Comparison of ENCODE assay signal across 13 cellular contexts in genomic region chr9:12777149-12778010, GRCh38. TPM values are rescaled to one million over a fixed set of nuclear protein-coding genes. Genes with fewer than 3 reads are reported as not detected.
DNase-seq lines count a peak whose midpoint lies in the region; ATAC-seq and TF ChIP-seq lines count a peak whose summit lies in the region.
"Had no signal": no experiment of that assay in that cellular context is flagged by ENCODE, and none has a peak within 500 bp of the region (broad histone marks: within the 10 kb centered on the region; RNA-seq: fewer than 3 reads in every experiment).

No MANE protein-coding gene starts in this region.

- TF ChIP-seq CTCF in BJ (IDR thresholded peaks at IDR 0.05; ENCODE audit: insufficient read depth, low read depth, low read length) (no peak), WI38 (IDR thresholded peaks at IDR 0.05; ENCODE audit: low read depth, low read length) (no peak), gastroesophageal sphincter (IDR thresholded peaks at IDR 0.05) (no peak)

- peak overlapping the region; percentile 64 to 91 (median 85) for H3K27ac ChIP-seq in gastroesophageal sphincter
- H3K27ac ChIP-seq: SJSA1 had no signal

- ATAC-seq in gastroesophageal sphincter = no peak
- ATAC-seq in GM18868 (IDR thresholded peaks at IDR 0.05; ENCODE audit: unreplicated experiment) = no peak
- ATAC-seq in GM19455 (IDR thresholded peaks at IDR 0.05; ENCODE audit: unreplicated experiment) = no peak

- no peaks in the 10 kb centered on the region for H3K9me3 ChIP-seq in gastroesophageal sphincter
- H3K9me3 ChIP-seq: SJSA1 had no signal

- no peak for TF ChIP-seq POLR2A in gastroesophageal sphincter (IDR thresholded peaks at IDR 0.05)

- H3K36me3 ChIP-seq in BJ (ENCODE audit: control insufficient read depth, insufficient read depth, low read length) (no peaks in the 10 kb centered on the region), gastroesophageal sphincter (no peaks in the 10 kb centered on the region)
- H3K36me3 ChIP-seq: SJSA1 had no signal

- H3K4me1 ChIP-seq in gastroesophageal sphincter = peaks cover 3 to 53% (median 3%) of the 10 kb centered on the region in 3 donors

- no peak for TF ChIP-seq EP300 in gastroesophageal sphincter (IDR thresholded peaks at IDR 0.05)

- H3K4me3 ChIP-seq in BJ (ENCODE audit: low read depth, low read length) (peak overlapping the region; percentile 60), WI38 (ENCODE audit: low read depth, low read length) (peak overlapping the region; percentile 86), gastroesophageal sphincter (peak overlapping the region; percentile 77 to 79)

- CTCF ChIA-PET in BJ (lab: Yijun Ruan, JAX) = interaction anchor here (0.7 to 2.9 kb wide), 10 partner anchors 9 to 107 kb away, joined by 3 to 31 read pairs (median 6); no protein-coding TSS in a partner anchor

- POLR2A ChIA-PET in BJ (lab: Charles Lee) = no interaction called here

- WGBS in gastroesophageal sphincter (ENCODE audit: low coverage in 1 of 2), 2 donors = 21% methylated on average over 7 of the region's 7 CpGs

- no peaks in the 10 kb centered on the region for H3K27me3 ChIP-seq in BJ (ENCODE audit: control insufficient read depth, insufficient read depth, low read length)
- H3K27me3 ChIP-seq in gastroesophageal sphincter = no peaks in the 10 kb centered on the region
- H3K27me3 ChIP-seq: SJSA1 had no signal

- DNase-seq in BJ (ENCODE audit: low read depth) = no peak
- peak; percentile 74 for DNase-seq in renal cortical epithelial cell (ENCODE audit: low read depth)
- no peak for DNase-seq in NCI-H1694 (lab: John Stamatoyannopoulos, UW)
- DNase-seq in mucosa of gallbladder (ENCODE audit: low spot score) = no peak
- DNase-seq: COR-L47, H7, NCI-H2029 had no signal

RNA-seq across cellular contexts. Expression of gene LURAP1L, which starts 2.6 kb away (rescaled TPM):
- polyA plus RNA-seq in BJ (2011; rRNA removed) = 10.9 and 15.5 TPM in 2 replicates
- 14.0 and 18.6 TPM in 2 replicates for polyA minus RNA-seq in BJ (2011; rRNA and poly(A)+ RNA removed)
- total RNA-seq in gastroesophageal sphincter = 10 to 100 TPM; 13.7 to 29.6 (median 22.7) TPM
- total RNA-seq in renal cortical epithelial cell = 7.3 and 9.4 TPM in 2 replicates
- 25.2 TPM for total RNA-seq in mucosa of gallbladder
- total RNA-seq: activated CD8-positive, alpha-beta memory T cell treated with anti-CD3 and anti-CD28 coated beads for 36 hours; SJSA1 had no signal
